11 cellular contexts compared by ENCODE assay signal in genomic region chr1:23984417-23985186, GRCh38. TPM values are rescaled to one million over a fixed set of nuclear protein-coding genes. Genes with fewer than 3 reads are reported as not detected.
DNase-seq lines count a peak whose midpoint lies in the region; ATAC-seq and TF ChIP-seq lines count a peak whose summit lies in the region.
"Had no signal": no experiment of that assay in that cellular context is flagged by ENCODE, and none has a peak within 500 bp of the region (broad histone marks: within the 10 kb centered on the region; RNA-seq: fewer than 3 reads in every experiment).

No MANE protein-coding gene starts in this region.

- DNase-seq in MG63 (peak; percentile 16), epithelial cell of esophagus (ENCODE audit: low read depth) (peak; percentile 67), osteocyte (ENCODE audit: extremely low spot score, unreplicated experiment) (no peak), H7 (no peak), SK-N-DZ (ENCODE audit: low spot score) (no peak)
- DNase-seq: stimulated activated CD4-positive, alpha-beta T cell treated with anti-CD3 and anti-CD28 coated beads, Interleukin-4, amount 100 ng/mL, for 4 hours had no signal

- peaks cover 32% of the 10 kb centered on the region for H3K4me1 Mint-ChIP-seq in osteocyte (ENCODE audit: unreplicated experiment)

- H3K36me3 ChIP-seq in MG63 (no peaks in the 10 kb centered on the region; the same call in 1 of the 2 replicates), H7 (replicated peaks; ENCODE audit: control insufficient read depth, insufficient read depth, low read length) (no peaks in the 10 kb centered on the region)

- H3K9me3 ChIP-seq in MG63 = no peaks in the 10 kb centered on the region
- H3K9me3 ChIP-seq: mucosa of descending colon had no signal

- no peak overlapping the region for H3K4me3 ChIP-seq in MG63
- no peak overlapping the region for H3K4me3 ChIP-seq in epithelial cell of esophagus (ENCODE audit: low read length)
- no peak overlapping the region for H3K4me3 ChIP-seq in H7 (ENCODE audit: insufficient read depth, low read depth, low read length)
- H3K4me3 ChIP-seq: mucosa of descending colon had no signal

- H3K9me3 Mint-ChIP-seq in osteocyte (ENCODE audit: unreplicated experiment) = no peaks in the 10 kb centered on the region
- H3K9me3 Mint-ChIP-seq: T-helper 2 cell treated with Interferon-gamma antibody and Interleukin-4, amounts not matched to agents 5 μg/mL and 100 μg/mL, for 36 hours had no signal

- no peaks in the 10 kb centered on the region for H3K27me3 ChIP-seq in MG63
- H3K27me3 ChIP-seq in H7 (ENCODE audit: control insufficient read depth, insufficient read depth, low read length) = no peaks in the 10 kb centered on the region

- H3K27ac ChIP-seq in C4-2B = peak overlapping the region; percentile 99

- H3K27me3 Mint-ChIP-seq in osteocyte (ENCODE audit: unreplicated experiment) = no peaks in the 10 kb centered on the region

- peak overlapping the region; percentile 83 for H3K27ac Mint-ChIP-seq in osteocyte (ENCODE audit: unreplicated experiment)
- H3K27ac Mint-ChIP-seq: T-helper 2 cell treated with Interferon-gamma antibody and Interleukin-4, amounts not matched to agents 5 μg/mL and 100 μg/mL, for 36 hours had no signal

- no peak for TF ChIP-seq CTCF in C4-2B (conservative IDR thresholded peaks at IDR 0.05)
- no peak for TF ChIP-seq CTCF in epithelial cell of esophagus (IDR thresholded peaks at IDR 0.05; ENCODE audit: insufficient read depth, low read depth, low read length, missing control alignments)
- TF ChIP-seq CTCF in osteocyte (IDR thresholded peaks at IDR 0.05) = no peak

- no peak overlapping the region for H3K4me3 Mint-ChIP-seq in osteocyte (ENCODE audit: unreplicated experiment)
- H3K4me3 Mint-ChIP-seq: T-helper 2 cell treated with Interferon-gamma antibody and Interleukin-4, amounts not matched to agents 5 μg/mL and 100 μg/mL, for 36 hours had no signal

- no peak for ATAC-seq in HG03520 (IDR thresholded peaks at IDR 0.05; ENCODE audit: unreplicated experiment)
- ATAC-seq in GM19463 (IDR thresholded peaks at IDR 0.05; ENCODE audit: unreplicated experiment) = no peak
- ATAC-seq: mucosa of descending colon had no signal

- H3K36me3 Mint-ChIP-seq in osteocyte (ENCODE audit: unreplicated experiment) = no peaks in the 10 kb centered on the region

RNA-seq across cellular contexts. Expression of gene SRSF10, which starts 4.5 kb away (rescaled TPM):
- 40.0 and 46.4 TPM in 2 replicates for total RNA-seq in MG63 (2014; rRNA removed; shearing (Covaris generic); ENCODE audit: low replicate concordance)
- total RNA-seq in osteocyte = 87.0 and 93.3 TPM in 2 replicates
- 82.8 and 122 TPM in 2 replicates for total RNA-seq in H7 (2014; rRNA removed; shearing (Covaris generic))
- 134 and 162 TPM in 2 replicates for polyA plus RNA-seq in SK-N-DZ (2014; cell fraction: cytosol; rRNA removed)
- polyA plus RNA-seq in SK-N-DZ (2014; cell fraction: nucleus; rRNA removed) = 321 and 359 TPM in 2 replicates

RNA-seq across cellular contexts. Expression of gene PNRC2, which starts 25.0 kb away (rescaled TPM):
- 36.5 and 47.0 TPM in 2 replicates for total RNA-seq in MG63 (2014; rRNA removed; shearing (Covaris generic); ENCODE audit: low replicate concordance)
- total RNA-seq in osteocyte = 58.9 and 63.7 TPM in 2 replicates
- 144 and 147 TPM in 2 replicates for total RNA-seq in H7 (2014; rRNA removed; shearing (Covaris generic))
- 73.5 and 80.7 TPM in 2 replicates for polyA plus RNA-seq in SK-N-DZ (2014; cell fraction: cytosol; rRNA removed)
- polyA plus RNA-seq in SK-N-DZ (2014; cell fraction: nucleus; rRNA removed) = 45.7 and 60.9 TPM in 2 replicates

Comparison
In these comparisons a context has a peak if more than half of its experiments do, and no peak if none do; other contexts are left out.
1. DNase-seq: peak in MG63 (single experiment) and epithelial cell of esophagus (single experiment); none in osteocyte (single experiment), H7 (single experiment) and SK-N-DZ (single experiment).